In the genomic region with DNA sequence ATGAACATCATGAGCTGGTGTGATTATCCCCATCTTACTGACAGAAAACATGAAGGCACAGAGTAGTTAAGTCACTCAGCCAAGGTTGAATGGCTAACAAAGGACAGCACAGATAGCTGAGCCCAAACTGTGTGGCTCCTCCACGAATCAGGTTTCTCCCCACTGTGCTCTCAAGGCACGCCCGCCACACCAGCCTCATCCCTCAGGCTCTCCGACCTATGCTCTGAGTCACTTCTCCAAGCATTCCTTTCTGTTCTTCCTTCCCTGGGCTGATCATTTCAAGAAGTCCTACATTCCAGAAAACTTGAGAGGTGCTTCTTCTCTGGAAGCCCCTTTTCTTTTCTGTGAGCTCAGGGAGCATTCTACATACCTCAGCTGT, we compare ENCODE assay signal across 11 cellular contexts. TPM values are rescaled to one million over a fixed set of nuclear protein-coding genes. Genes with fewer than 3 reads are reported as not detected.
A peak's percentile ranks its signal among the peaks of the same experiment; 100 is the strongest.
DNase-seq lines count a peak whose midpoint lies in the region; ATAC-seq and TF ChIP-seq lines count a peak whose summit lies in the region.
"Had no signal": no experiment of that assay in that cellular context is flagged by ENCODE, and none has a peak within 500 bp of the region (broad histone marks: within the 10 kb centered on the region; RNA-seq: fewer than 3 reads in every experiment).

No MANE protein-coding gene starts in this region.

- no peaks in the 10 kb centered on the region for H3K4me1 Mint-ChIP-seq in activated T-cell treated with anti-CD3 and anti-CD28 coated beads, Interleukin-2, amount 50 U/mL, for 72 hours (ENCODE audit: low read depth)
- H3K4me1 Mint-ChIP-seq in T-cell: no peaks in the 10 kb centered on the region
- H3K4me1 Mint-ChIP-seq in stimulated activated effector memory CD8-positive, alpha-beta T cell treated with anti-CD3 and anti-CD28 coated beads, Interleukin-12 subunit alpha, Interleukin-12 subunit beta, amount 100 ng/mL, for 72 hours: peaks cover 15% of the 10 kb centered on the region

- H3K27me3 Mint-ChIP-seq in activated T-cell treated with anti-CD3 and anti-CD28 coated beads, Interleukin-2, amount 50 U/mL, for 72 hours (ENCODE audit: low read depth): no peaks in the 10 kb centered on the region
- no peaks in the 10 kb centered on the region for H3K27me3 Mint-ChIP-seq in T-cell

- no peak for ATAC-seq in activated T-cell treated with anti-CD3 and anti-CD28 coated beads, Interleukin-2, amount 50 U/mL, for 72 hours (replicated peaks in 1 of 2)
- ATAC-seq in T-cell (replicated peaks in 1 of 4): no peak
- ATAC-seq in stimulated activated effector memory CD8-positive, alpha-beta T cell treated with anti-CD3 and anti-CD28 coated beads, Interleukin-12 subunit alpha, Interleukin-12 subunit beta, amount 100 ng/mL, for 72 hours: no peak

- CTCF ChIA-PET in T-cell (lab: Charles Lee): interaction anchor here in 1 of 2 donors (0.7 kb wide), 1 partner anchor 15 kb away, joined by 3 read pairs; no protein-coding TSS in a partner anchor

- peak overlapping the region; percentile 56 for H3K27ac Mint-ChIP-seq in activated T-cell treated with anti-CD3 and anti-CD28 coated beads, Interleukin-2, amount 50 U/mL, for 72 hours
- H3K27ac Mint-ChIP-seq in T-cell: peak overlapping the region; percentile 13 to 24
- H3K27ac Mint-ChIP-seq in stimulated activated effector memory CD8-positive, alpha-beta T cell treated with anti-CD3 and anti-CD28 coated beads, Interleukin-12 subunit alpha, Interleukin-12 subunit beta, amount 100 ng/mL, for 72 hours: peak overlapping the region; percentile 38

- no peak overlapping the region for H3K4me3 Mint-ChIP-seq in activated T-cell treated with anti-CD3 and anti-CD28 coated beads, Interleukin-2, amount 50 U/mL, for 72 hours
- H3K4me3 Mint-ChIP-seq in T-cell: no peak overlapping the region
- no peak overlapping the region for H3K4me3 Mint-ChIP-seq in stimulated activated effector memory CD8-positive, alpha-beta T cell treated with anti-CD3 and anti-CD28 coated beads, Interleukin-12 subunit alpha, Interleukin-12 subunit beta, amount 100 ng/mL, for 72 hours

- no peak for DNase-seq in activated T-cell treated with anti-CD3 and anti-CD28 coated beads, Interleukin-2, amount 50 U/mL, for 72 hours
- DNase-seq in activated T-cell treated with anti-CD3 and anti-CD28 coated beads, Interleukin-2, amount 50 U/mL, for 48 hours: no peak
- DNase-seq in T-cell (no peak), foreskin fibroblast (peak; percentile 45 to 75), amygdala (lab: John Stamatoyannopoulos, UW) (no peak), NCI-H1694 treated with DMSO at 0.1 percent for 48 hours (lab: John Stamatoyannopoulos, UW) (no peak), foreskin melanocyte (no peak)
- no peak for DNase-seq in stimulated activated effector memory CD8-positive, alpha-beta T cell treated with anti-CD3 and anti-CD28 coated beads, Interleukin-12 subunit alpha, Interleukin-12 subunit beta, amount 100 ng/mL, for 72 hours (ENCODE audit: low spot score in 2 of 2)
- DNase-seq: activated CD4-positive, alpha-beta T cell treated with anti-CD3 and anti-CD28 coated beads for 1 hour; SIG-M5 had no signal

- TF ChIP-seq CTCF in foreskin fibroblast (IDR thresholded peaks at IDR 0.05; ENCODE audit: low read depth, low read length): no peak

- peaks cover 8 to 21% of the 10 kb centered on the region in 2 donors for H3K36me3 Mint-ChIP-seq in activated T-cell treated with anti-CD3 and anti-CD28 coated beads, Interleukin-2, amount 50 U/mL, for 72 hours (ENCODE audit: insufficient read depth in 2 of 2)
- peaks cover 36% of the 10 kb centered on the region for H3K36me3 Mint-ChIP-seq in T-cell
- peaks cover 88% of the 10 kb centered on the region for H3K36me3 Mint-ChIP-seq in stimulated activated effector memory CD8-positive, alpha-beta T cell treated with anti-CD3 and anti-CD28 coated beads, Interleukin-12 subunit alpha, Interleukin-12 subunit beta, amount 100 ng/mL, for 72 hours

- no peaks in the 10 kb centered on the region for H3K9me3 Mint-ChIP-seq in activated T-cell treated with anti-CD3 and anti-CD28 coated beads, Interleukin-2, amount 50 U/mL, for 72 hours
- H3K9me3 Mint-ChIP-seq in T-cell: no peaks in the 10 kb centered on the region
- no peaks in the 10 kb centered on the region for H3K9me3 Mint-ChIP-seq in stimulated activated effector memory CD8-positive, alpha-beta T cell treated with anti-CD3 and anti-CD28 coated beads, Interleukin-12 subunit alpha, Interleukin-12 subunit beta, amount 100 ng/mL, for 72 hours

- POLR2A ChIA-PET in T-cell (lab: Charles Lee): interaction anchor here in 1 of 2 donors (0.6 kb wide), 1 partner anchor 369 kb away, joined by 3 read pairs; no protein-coding TSS in a partner anchor

- H3K4me3 ChIP-seq in foreskin fibroblast (ENCODE audit: low read depth in 1 of 2, low read length in 2 of 2): no peak overlapping the region
- H3K4me3 ChIP-seq: lung had no signal

RNA-seq across cellular contexts. Expression of a gene that starts 25.3 kb away (rescaled TPM):
- total RNA-seq in activated T-cell treated with anti-CD3 and anti-CD28 coated beads, Interleukin-2, amount 50 U/mL, for 72 hours: under 1 TPM; 0.12 to 0.25 TPM
- 1 to 10 TPM in 1 of 5 donors, under 1 TPM in 4; 0.07 to 1.1 (median 0.47) TPM for total RNA-seq in T-cell

Comparison
In these comparisons a context has a peak if more than half of its experiments do, and no peak if none do; other contexts are left out.
1. DNase-seq: peak in foreskin fibroblast (2 of 2); none in activated T-cell treated with anti-CD3 and anti-CD28 coated beads, Interleukin-2, amount 50 U/mL, for 72 hours (0 of 2), activated T-cell treated with anti-CD3 and anti-CD28 coated beads, Interleukin-2, amount 50 U/mL, for 48 hours (0 of 2), T-cell (0 of 34), stimulated activated effector memory CD8-positive, alpha-beta T cell treated with anti-CD3 and anti-CD28 coated beads, Interleukin-12 subunit alpha, Interleukin-12 subunit beta, amount 100 ng/mL, for 72 hours (0 of 2), amygdala (0 of 56), NCI-H1694 treated with DMSO at 0.1 percent for 48 hours (single experiment) and foreskin melanocyte (single experiment).
2. Peak in every context shown above with its lines, with median percentiles within 50 percentile points of each other: H3K27ac Mint-ChIP-seq.